Comparison of ENCODE assay signal across 27 cellular contexts in genomic region chr4:137946423-137946822, GRCh38.
DNase-seq lines count a peak whose midpoint lies in the region; ATAC-seq, FAIRE-seq and TF ChIP-seq lines count a peak whose summit lies in the region.
"Had no signal": no experiment of that assay in that cellular context is flagged by ENCODE, and none has a peak within 500 bp of the region (broad histone marks: within the 10 kb centered on the region; RNA-seq: fewer than 3 reads in every experiment).

No MANE protein-coding gene starts in this region.

- intact Hi-C loops in OCI-LY7 (cut with micrococcal nuclease; ENCODE audit: unreplicated experiment): no loop called here

- no peaks in the 10 kb centered on the region for H3K4me1 ChIP-seq in OCI-LY7 (ENCODE audit: insufficient read depth, low read length, poor library complexity, severe bottlenecking)
- H3K4me1 ChIP-seq: heart right ventricle, tibial artery, vagina had no signal

- no peaks in the 10 kb centered on the region for H3K9me2 ChIP-seq in OCI-LY7 (ENCODE audit: insufficient read depth, low read length)

- no peak for TF ChIP-seq CTCF in bronchial epithelial cell (IDR thresholded peaks at IDR 0.05; ENCODE audit: insufficient read depth, low read length, severe bottlenecking)
- TF ChIP-seq CTCF in omental fat pad (IDR thresholded peaks at IDR 0.05): no peak
- no peak for TF ChIP-seq CTCF in OCI-LY7 (conservative IDR thresholded peaks at IDR 0.05; ENCODE audit: low read length)

- POLR2A ChIA-PET in OCI-LY7 (lab: Charles Lee): no interaction called here

- no peak overlapping the region for H3K4me2 ChIP-seq in OCI-LY7 (ENCODE audit: low read length)
- H3K4me2 ChIP-seq: KMS-11 had no signal

- no peak for FAIRE-seq in bronchial epithelial cell (lab: Jason Lieb, UNC)

- no TSS peak for BruUV-seq in OCI-LY7 (replicated peaks; lab: Mats Ljungman, UMichigan)

- H2AFZ ChIP-seq in OCI-LY7 (ENCODE audit: low read length): no peak overlapping the region

- ATAC-seq in omental fat pad (ENCODE audit: low FRiP score) (peak; percentile 70), GM18519 (IDR thresholded peaks at IDR 0.05; ENCODE audit: low FRiP score, unreplicated experiment) (no peak), GM18505 (IDR thresholded peaks at IDR 0.05; ENCODE audit: unreplicated experiment) (no peak)
- ATAC-seq: activated T-cell treated with anti-CD3 and anti-CD28 coated beads, Interleukin-2, amount 50 U/mL, for 4 hours; heart right ventricle; naive thymus-derived CD4-positive, alpha-beta T cell had no signal

- DNase-seq in GM03348 (ENCODE audit: low spot score): peak; percentile 9
- DNase-seq in NCI-H69 (lab: John Stamatoyannopoulos, UW): peak; percentile 33
- peak; percentile 48 for DNase-seq in bronchial epithelial cell (ENCODE audit: low read depth)
- DNase-seq in omental fat pad (ENCODE audit: low spot score): no peak
- DNase-seq in OCI-LY7 (ENCODE audit: low spot score): no peak
- DNase-seq: activated gamma-delta T cell; activated naive CD8-positive, alpha-beta T cell treated with anti-CD3 and anti-CD28 coated beads for 36 hours; activated T-cell treated with anti-CD3 and anti-CD28 coated beads, Interleukin-2, amount 50 U/mL, for 4 hours; aorta; C1 segment of cervical spinal cord; cortex of kidney; effector memory CD4-positive, alpha-beta T cell; GDM1; heart right ventricle; naive thymus-derived CD4-positive, alpha-beta T cell; NCI-H1436 treated with DMSO at 0.1 percent for 48 hours; NCI-H2081 treated with DMSO at 0.1 percent for 48 hours; NCI-H345; RPMI8226; stimulated activated CD4-positive, alpha-beta T cell treated with anti-CD3 and anti-CD28 coated beads, Interleukin-4, amount 100 ng/mL, for 24 hours; tibial artery had no signal

- H3K27ac ChIP-seq in OCI-LY7 (ENCODE audit: low read depth, low read length, poor library complexity, severe bottlenecking): no peak overlapping the region
- H3K27ac ChIP-seq: heart right ventricle, KMS-11, neutrophil, prostate gland, tibial artery, vagina had no signal

- H3K36me3 ChIP-seq in bronchial epithelial cell (ENCODE audit: control insufficient read depth, insufficient read depth, low read length) (no peaks in the 10 kb centered on the region), OCI-LY7 (ENCODE audit: insufficient read depth, low read length) (no peaks in the 10 kb centered on the region)
- H3K36me3 ChIP-seq: heart right ventricle, neutrophil, prostate gland, tibial artery, vagina had no signal

- no peak overlapping the region for H3K4me3 ChIP-seq in bronchial epithelial cell (ENCODE audit: low read depth, low read length)
- no peak overlapping the region for H3K4me3 ChIP-seq in OCI-LY7 (ENCODE audit: low read depth, low read length, poor library complexity, severe bottlenecking)
- H3K4me3 ChIP-seq: heart right ventricle, prostate gland, tibial artery, vagina had no signal

- CTCF ChIA-PET in OCI-LY7 (lab: Charles Lee; ENCODE audit: unreplicated experiment): no interaction called here

- H3K79me2 ChIP-seq in OCI-LY7 (ENCODE audit: insufficient read depth, low read depth, low read length): no peaks in the 10 kb centered on the region

- no peaks in the 10 kb centered on the region for H3K9me3 ChIP-seq in OCI-LY7 (ENCODE audit: low read length)
- H3K9me3 ChIP-seq: neutrophil, prostate gland, tibial artery, vagina had no signal

- H3K27me3 ChIP-seq in bronchial epithelial cell (ENCODE audit: control insufficient read depth, insufficient read depth, low read length): no peaks in the 10 kb centered on the region
- H3K27me3 ChIP-seq: heart right ventricle, neutrophil, tibial artery, vagina had no signal

- TF ChIP-seq POLR2A in GM18505 (IDR thresholded peaks at IDR 0.05; ENCODE audit: borderline replicate concordance, extremely low read depth, insufficient read depth, insufficient read length): no peak

- no peaks in the 10 kb centered on the region for H4K20me1 ChIP-seq in OCI-LY7 (ENCODE audit: insufficient read depth, low read length)

Comparison
In these comparisons a context has a peak if more than half of its experiments do, and no peak if none do; other contexts are left out.
1. DNase-seq: peak in GM03348 (single experiment), NCI-H69 (single experiment) and bronchial epithelial cell (single experiment); none in omental fat pad (single experiment) and OCI-LY7 (single experiment).